In genomic region chr3:192888121-192888520, GRCh38 we compare ENCODE assay signal across 1 cellular context.
TF ChIP-seq lines count a peak whose summit lies in the region.

No MANE protein-coding gene starts in this region.

TF ChIP-seq in HepG2, 621 proteins besides CTCF, POLR2A, EP300 and RAD21 (continued from another document):
- TF ChIP-seq PAXIP1 (CRISPR knock-in tag; conservative IDR thresholded peaks at IDR 0.05) (0 out of 2 replicates have a peak, but pooled peaks have one; percentile 24), HNF4G (IDR thresholded peaks at IDR 0.05; ENCODE audit: borderline replicate concordance, low read depth, low read length) (0 out of 2 replicates have a peak, but pooled peaks have one; percentile 28), HNF4G (CRISPR knock-in tag; IDR thresholded peaks at IDR 0.05; ENCODE audit: borderline replicate concordance, low read depth) (no peak), HNF1A (IDR thresholded peaks at IDR 0.05; ENCODE audit: low read depth) (0 out of 2 replicates have a peak, but pooled peaks have one; percentile 36), HNF1A (CRISPR knock-in tag; IDR thresholded peaks at IDR 0.05; ENCODE audit: borderline replicate concordance) (no peak), NFKBIZ (CRISPR knock-in tag; IDR thresholded peaks at IDR 0.05) (no peak), HNF4A (CRISPR knock-in tag; IDR thresholded peaks at IDR 0.05) (peak; percentile 33), ASH2L (IDR thresholded peaks at IDR 0.05; ENCODE audit: insufficient read length, low read depth, low read length) (peak; percentile 50), CEBPG (CRISPR knock-in tag; IDR thresholded peaks at IDR 0.05) (0 out of 2 replicates have a peak, but pooled peaks have one; percentile 13)
